26 cellular contexts compared by ENCODE assay signal in genomic region chr10:112778579-112778978, GRCh38.
DNase-seq lines count a peak whose midpoint lies in the region; ATAC-seq, FAIRE-seq and TF ChIP-seq lines count a peak whose summit lies in the region.
"Had no signal": no experiment of that assay in that cellular context is flagged by ENCODE, and none has a peak within 500 bp of the region (broad histone marks: within the 10 kb centered on the region; RNA-seq: fewer than 3 reads in every experiment).

No MANE protein-coding gene starts in this region.

- no peaks in the 10 kb centered on the region for H3K9me1 ChIP-seq in endothelial cell of umbilical vein (replicated peaks; ENCODE audit: control insufficient read depth, extremely low read depth, insufficient read depth, low read length)

- FAIRE-seq in endothelial cell of umbilical vein (lab: Jason Lieb, UNC) = peak; percentile 89
- FAIRE-seq: A204.1, HTR-8/SVneo had no signal

- H3K36me3 Mint-ChIP-seq in nephron (ENCODE audit: low read depth) = peaks cover 3% of the 10 kb centered on the region
- H3K36me3 Mint-ChIP-seq: WTC11 had no signal

- H2AFZ ChIP-seq in endothelial cell of umbilical vein (ENCODE audit: low read depth, low read length) = no peak overlapping the region

- H3K27ac ChIP-seq in Panc1 (ENCODE audit: low read length) = peak overlapping the region; percentile 73
- H3K27ac ChIP-seq in endothelial cell of umbilical vein (ENCODE audit: insufficient read depth, low read depth, low read length) = no peak overlapping the region
- no peak overlapping the region for H3K27ac ChIP-seq in colonic mucosa
- H3K27ac ChIP-seq: BLaER1 treated with 17β-estradiol and CSF1 and Interleukin-3, amounts not matched to agents 10 nM and 100 nM; dorsolateral prefrontal cortex; upper lobe of left lung had no signal

- no peak overlapping the region for H3K9ac ChIP-seq in endothelial cell of umbilical vein (replicated peaks; ENCODE audit: extremely low read depth, insufficient read depth, low read length)
- H3K9ac ChIP-seq in colonic mucosa (ENCODE audit: low read depth in 2 of 2, low read length in 2 of 2) = no peak overlapping the region
- H3K9ac ChIP-seq: BLaER1 treated with 17β-estradiol and CSF1 and Interleukin-3, amounts not matched to agents 10 nM and 100 nM had no signal

- no TSS peak for BruUV-seq in Panc1 (replicated peaks; lab: Mats Ljungman, UMichigan)
- BruUV-seq in endothelial cell of umbilical vein (replicated peaks; lab: Mats Ljungman, UMichigan) = no TSS peak

- POLR2A ChIA-PET in Panc1 (lab: Charles Lee) (no interaction called here), endothelial cell of umbilical vein (lab: Charles Lee) (no interaction called here)

- H3K9me3 ChIP-seq in Panc1 (ENCODE audit: control insufficient read depth, insufficient read depth, low read depth, low read length) = no peaks in the 10 kb centered on the region
- H3K9me3 ChIP-seq in endothelial cell of umbilical vein (replicated peaks; ENCODE audit: control insufficient read depth, insufficient read depth, low read length) = no peaks in the 10 kb centered on the region
- H3K9me3 ChIP-seq in colonic mucosa = no peaks in the 10 kb centered on the region
- H3K9me3 ChIP-seq: BLaER1 treated with 17β-estradiol and CSF1 and Interleukin-3, amounts not matched to agents 10 nM and 100 nM; sigmoid colon; upper lobe of left lung had no signal

- dilution Hi-C loops in endothelial cell of umbilical vein (cut with MboI; ENCODE audit: extremely low pct_ligation_motif_present, low sequenced_read_pairs) = no loop called here

- H4K20me1 ChIP-seq in endothelial cell of umbilical vein (replicated peaks; ENCODE audit: control insufficient read depth, extremely low read depth, insufficient read depth, low read length) = no peaks in the 10 kb centered on the region
- H4K20me1 ChIP-seq: BLaER1 treated with 17β-estradiol and CSF1 and Interleukin-3, amounts not matched to agents 10 nM and 100 nM had no signal

- no peak for TF ChIP-seq POLR2A in endothelial cell of umbilical vein (IDR thresholded peaks at IDR 0.05; ENCODE audit: low read depth, low read length)

- H3K79me2 ChIP-seq in endothelial cell of umbilical vein (ENCODE audit: control insufficient read depth, insufficient read depth, low read length) = no peaks in the 10 kb centered on the region

- no peaks in the 10 kb centered on the region for H3K27me3 ChIP-seq in Panc1 (ENCODE audit: control insufficient read depth, insufficient read depth, low read length)
- no peaks in the 10 kb centered on the region for H3K27me3 ChIP-seq in endothelial cell of umbilical vein (ENCODE audit: control insufficient read depth in 2 of 2, insufficient read depth in 2 of 2, low read length in 2 of 2)
- no peaks in the 10 kb centered on the region for H3K27me3 ChIP-seq in colonic mucosa
- H3K27me3 ChIP-seq: BLaER1 treated with 17β-estradiol and CSF1 and Interleukin-3, amounts not matched to agents 10 nM and 100 nM; dorsolateral prefrontal cortex; sigmoid colon; upper lobe of left lung had no signal

- H3K27me3 Mint-ChIP-seq in nephron (ENCODE audit: low read depth) = no peaks in the 10 kb centered on the region
- H3K27me3 Mint-ChIP-seq: activated CD8-positive, alpha-beta T cell treated with anti-CD3 and anti-CD28 coated beads for 36 hours; activated naive CD8-positive, alpha-beta T cell; stimulated activated naive CD8-positive, alpha-beta T cell treated with anti-CD3 and anti-CD28 coated beads, Interleukin-15, Interleukin-2, amounts not matched to agents 100 ng/mL and 50 ng/mL, for 24 hours; T-helper 17 cell had no signal

- in situ Hi-C loops in Panc1 (cut with HindIII; ENCODE audit: low pct_unique_long_range_greater_than_20kb, low sequenced_read_pairs) = no loop called here

- H3K4me3 Mint-ChIP-seq in nephron = no peak overlapping the region
- H3K4me3 Mint-ChIP-seq: activated CD8-positive, alpha-beta T cell treated with anti-CD3 and anti-CD28 coated beads for 36 hours; activated naive CD8-positive, alpha-beta T cell; activated T-cell treated with anti-CD3 and anti-CD28 coated beads, Interleukin-2, amount 50 U/mL, for 4 hours; stimulated activated naive CD8-positive, alpha-beta T cell treated with anti-CD3 and anti-CD28 coated beads, Interleukin-15, Interleukin-2, amounts not matched to agents 100 ng/mL and 50 ng/mL, for 24 hours; T-helper 17 cell; WTC11 had no signal

- H3K27ac Mint-ChIP-seq in nephron = peak overlapping the region; percentile 3 to 86 (median 61)
- H3K27ac Mint-ChIP-seq: activated CD8-positive, alpha-beta T cell treated with anti-CD3 and anti-CD28 coated beads for 36 hours; activated naive CD8-positive, alpha-beta T cell; stimulated activated naive CD8-positive, alpha-beta T cell treated with anti-CD3 and anti-CD28 coated beads, Interleukin-15, Interleukin-2, amounts not matched to agents 100 ng/mL and 50 ng/mL, for 24 hours; T-helper 17 cell; WTC11 had no signal

- no peaks in the 10 kb centered on the region for H3K9me3 Mint-ChIP-seq in nephron
- H3K9me3 Mint-ChIP-seq: activated CD8-positive, alpha-beta T cell treated with anti-CD3 and anti-CD28 coated beads for 36 hours; activated T-cell treated with anti-CD3 and anti-CD28 coated beads, Interleukin-2, amount 50 U/mL, for 4 hours; stimulated activated naive CD8-positive, alpha-beta T cell treated with anti-CD3 and anti-CD28 coated beads, Interleukin-15, Interleukin-2, amounts not matched to agents 100 ng/mL and 50 ng/mL, for 24 hours; WTC11 had no signal

- peak; percentile 28 for DNase-seq in A172 (ENCODE audit: low spot score)
- DNase-seq in Panc1 (ENCODE audit: low read depth, low spot score) = no peak
- peak; percentile 58 for DNase-seq in endothelial cell of umbilical vein (ENCODE audit: low read depth, low spot score)
- no peak for DNase-seq in activated CD4-positive, alpha-beta T cell treated with anti-CD3 and anti-CD28 coated beads for 1 hour
- no peak for DNase-seq in AG08396 (ENCODE audit: low spot score)
- no peak for DNase-seq in colonic mucosa
- DNase-seq: activated CD8-positive, alpha-beta T cell treated with anti-CD3 and anti-CD28 coated beads for 36 hours; activated T-cell treated with anti-CD3 and anti-CD28 coated beads, Interleukin-2, amount 50 U/mL, for 4 hours; dorsolateral prefrontal cortex; GOT3; Karpas-422; NCI-H1105 treated with DMSO at 0.1 percent for 48 hours; NCI-H2107; NCI-H526; nucleus accumbens; sigmoid colon; T-helper 17 cell; upper lobe of left lung had no signal

- H3K4me1 ChIP-seq in Panc1 (ENCODE audit: control insufficient read depth, insufficient read depth, low read length) (peaks cover 43% of the 10 kb centered on the region), endothelial cell of umbilical vein (ENCODE audit: control insufficient read depth, extremely low read depth, insufficient read depth, low read length) (peaks cover 17% of the 10 kb centered on the region), colonic mucosa (no peaks in the 10 kb centered on the region)
- H3K4me1 ChIP-seq: BLaER1 treated with 17β-estradiol and CSF1 and Interleukin-3, amounts not matched to agents 10 nM and 100 nM had no signal

- H3K4me2 ChIP-seq in endothelial cell of umbilical vein (ENCODE audit: insufficient read depth, low read length) = peak overlapping the region; percentile 63
- H3K4me2 ChIP-seq: BLaER1 treated with 17β-estradiol and CSF1 and Interleukin-3, amounts not matched to agents 10 nM and 100 nM had no signal

- ATAC-seq in Panc1 (peak; percentile 15; the same call in 1 of the 2 replicates), HG02973 (IDR thresholded peaks at IDR 0.05; ENCODE audit: unreplicated experiment) (no peak)
- ATAC-seq: activated CD8-positive, alpha-beta T cell treated with anti-CD3 and anti-CD28 coated beads for 36 hours; activated T-cell treated with anti-CD3 and anti-CD28 coated beads, Interleukin-2, amount 50 U/mL, for 4 hours; T-helper 17 cell; WTC11 had no signal

- H3K36me3 ChIP-seq in Panc1 (ENCODE audit: control insufficient read depth, insufficient read depth, low read length) (no peaks in the 10 kb centered on the region), endothelial cell of umbilical vein (ENCODE audit: control insufficient read depth in 2 of 2, extremely low read depth in 1 of 2, insufficient read depth in 2 of 2, low read length in 2 of 2) (no peaks in the 10 kb centered on the region), colonic mucosa (no peaks in the 10 kb centered on the region)
- H3K36me3 ChIP-seq: sigmoid colon, upper lobe of left lung had no signal

- intact Hi-C loops in Panc1 (cut with micrococcal nuclease; ENCODE audit: unreplicated experiment) (loop anchor here (10.0 kb wide), 1 partner anchor 214 kb away; no protein-coding TSS in a partner anchor), endothelial cell of umbilical vein (cut with micrococcal nuclease) (loop anchor here (1.0 kb wide), 2 partner anchors 36 to 171 kb away; no protein-coding TSS in a partner anchor), colonic mucosa (cut with DNase I) (no loop called here)

- CTCF ChIA-PET in Panc1 (lab: Charles Lee) (no interaction called here), endothelial cell of umbilical vein (lab: Charles Lee) (interaction anchor here (0.6 to 1.6 kb wide), 9 partner anchors 9 to 347 kb away, joined by 3 to 5 read pairs (median 3); no protein-coding TSS in a partner anchor)

- H3K4me3 ChIP-seq in Panc1 (ENCODE audit: low read depth in 2 of 2, low read length in 2 of 2) = no peak overlapping the region
- no peak overlapping the region for H3K4me3 ChIP-seq in endothelial cell of umbilical vein (replicated peaks in 1 of 3; ENCODE audit: insufficient read depth in 1 of 3, low read depth in 1 of 3, low read length in 3 of 3)
- no peak overlapping the region for H3K4me3 ChIP-seq in colonic mucosa
- H3K4me3 ChIP-seq: BLaER1 treated with 17β-estradiol and CSF1 and Interleukin-3, amounts not matched to agents 10 nM and 100 nM; dorsolateral prefrontal cortex; sigmoid colon; upper lobe of left lung had no signal

- TF ChIP-seq CTCF in Panc1 (IDR thresholded peaks at IDR 0.05) = no peak
- TF ChIP-seq CTCF in endothelial cell of umbilical vein (IDR thresholded peaks at IDR 0.05; ENCODE audit: extremely low read depth in 1 of 2, insufficient read depth in 1 of 2, low read depth in 1 of 2, low read length in 2 of 2) = no peak
- no peak for TF ChIP-seq CTCF in nephron (IDR thresholded peaks at IDR 0.05; ENCODE audit: unreplicated experiment in 3 of 3)
- no peak for TF ChIP-seq CTCF in colonic mucosa (IDR thresholded peaks at IDR 0.05)

- H3K4me1 Mint-ChIP-seq in nephron = peaks cover 67% of the 10 kb centered on the region

TF ChIP-seq in endothelial cell of umbilical vein, 7 proteins besides CTCF, POLR2A, EP300 and RAD21 (continues in another document):
- TF ChIP-seq MYC (IDR thresholded peaks at IDR 0.05; ENCODE audit: low read depth, low read length) (no peak), POLR2AphosphoS5 (IDR thresholded peaks at IDR 0.05; ENCODE audit: insufficient read depth, low read depth, low read length) (no peak), FOS (IDR thresholded peaks at IDR 0.05; ENCODE audit: borderline replicate concordance, insufficient read depth, low read length) (peak; percentile 36), JUN (IDR thresholded peaks at IDR 0.05; ENCODE audit: borderline replicate concordance, insufficient read depth, insufficient read length, low read depth) (peak; percentile 3)
- TF ChIP-seq, protein P1, sequence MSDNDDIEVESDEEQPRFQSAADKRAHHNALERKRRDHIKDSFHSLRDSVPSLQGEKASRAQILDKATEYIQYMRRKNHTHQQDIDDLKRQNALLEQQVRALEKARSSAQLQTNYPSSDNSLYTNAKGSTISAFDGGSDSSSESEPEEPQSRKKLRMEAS (IDR thresholded peaks at IDR 0.05; ENCODE audit: insufficient read depth, insufficient read length) = no peak

Comparison
In these comparisons a context has a peak if more than half of its experiments do, and no peak if none do; other contexts are left out.
1. DNase-seq: peak in A172 (single experiment) and endothelial cell of umbilical vein (single experiment); none in Panc1 (single experiment), activated CD4-positive, alpha-beta T cell treated with anti-CD3 and anti-CD28 coated beads for 1 hour (single experiment), AG08396 (single experiment) and colonic mucosa (single experiment).